Comparison of ENCODE assay signal across 21 cellular contexts in genomic region chr5:14348142-14348541, GRCh38.
"Had no signal": no experiment of that assay in that cellular context is flagged by ENCODE, and none has a peak within 500 bp of the region (broad histone marks: within the 10 kb centered on the region; RNA-seq: fewer than 3 reads in every experiment).

No MANE protein-coding gene starts in this region.

- H3K9me3 ChIP-seq: left ventricle myocardium inferior, lower lobe of right lung, psoas muscle, spleen, thoracic aorta, transverse colon had no signal

- H3K27ac Mint-ChIP-seq: dendritic cell treated with granulocyte-macrophage colony-stimulating factor and Interleukin-4, amounts not matched to agents 40 ng/mL and 50 ng/mL, for 4 days; natural killer cell treated with Interleukin-12 subunit alpha and Interleukin-12 subunit beta and Interleukin-15 and Interleukin-18, amount 100 ng/mL, for 72 hours; stimulated activated naive B cell treated with anti-CD40 and anti-IgM and Interleukin-4, amounts not matched to agents 10 μg/mL and 1 μg/mL and 100 μg/mL, for 72 hours; stimulated activated naive CD8-positive, alpha-beta T cell treated with anti-CD3 and anti-CD28 coated beads, Interleukin-15, amount 100 ng/mL, for 72 hours had no signal

- H3K4me1 ChIP-seq: psoas muscle, transverse colon had no signal

- H3K4me1 Mint-ChIP-seq: immature natural killer cell; stimulated activated naive CD8-positive, alpha-beta T cell treated with anti-CD3 and anti-CD28 coated beads, Interleukin-15, amount 100 ng/mL, for 72 hours had no signal

- H3K4me3 ChIP-seq: left ventricle myocardium inferior, lower lobe of right lung, psoas muscle, spleen, thoracic aorta, transverse colon had no signal

- H3K27me3 ChIP-seq: foreskin keratinocyte, spleen, transverse colon had no signal

- H3K36me3 ChIP-seq: thoracic aorta had no signal

- H3K9me3 Mint-ChIP-seq: dendritic cell treated with granulocyte-macrophage colony-stimulating factor and Interleukin-4, amounts not matched to agents 40 ng/mL and 50 ng/mL, for 4 days; immature natural killer cell; stimulated activated naive B cell treated with anti-CD40 and anti-IgM and Interleukin-4, amounts not matched to agents 10 μg/mL and 1 μg/mL and 100 μg/mL, for 72 hours had no signal

- H3K27me3 Mint-ChIP-seq: dendritic cell treated with granulocyte-macrophage colony-stimulating factor and Interleukin-4, amounts not matched to agents 40 ng/mL and 50 ng/mL, for 4 days; natural killer cell treated with Interleukin-12 subunit alpha and Interleukin-12 subunit beta and Interleukin-15 and Interleukin-18, amount 100 ng/mL, for 72 hours; stimulated activated naive B cell treated with anti-CD40 and anti-IgM and Interleukin-4, amounts not matched to agents 10 μg/mL and 1 μg/mL and 100 μg/mL, for 72 hours; stimulated activated naive CD8-positive, alpha-beta T cell treated with anti-CD3 and anti-CD28 coated beads, Interleukin-15, amount 100 ng/mL, for 72 hours had no signal

- H3K4me3 Mint-ChIP-seq: dendritic cell treated with granulocyte-macrophage colony-stimulating factor and Interleukin-4, amounts not matched to agents 40 ng/mL and 50 ng/mL, for 4 days; immature natural killer cell; natural killer cell treated with Interleukin-12 subunit alpha and Interleukin-12 subunit beta and Interleukin-15 and Interleukin-18, amount 100 ng/mL, for 72 hours; stimulated activated naive B cell treated with anti-CD40 and anti-IgM and Interleukin-4, amounts not matched to agents 10 μg/mL and 1 μg/mL and 100 μg/mL, for 72 hours; stimulated activated naive CD8-positive, alpha-beta T cell treated with anti-CD3 and anti-CD28 coated beads, Interleukin-15, amount 100 ng/mL, for 72 hours had no signal

- DNase-seq: cerebellar nuclear complex; foreskin keratinocyte; immature natural killer cell; kidney; left cardiac atrium; left ventricle myocardium inferior; lower lobe of right lung; mesenchymal stem cell; midbrain; psoas muscle; retina; spleen; stimulated activated CD4-positive, alpha-beta T cell treated with anti-CD3 and anti-CD28 coated beads, Interleukin-15, amount 100 ng/mL, for 24 hours; stimulated activated CD4-positive, alpha-beta T cell treated with anti-CD3 and anti-CD28 coated beads, Interleukin-1b, Interleukin-23, amount 100 ng/mL, for 48 hours; stimulated activated CD4-positive, alpha-beta T cell treated with anti-CD3 and anti-CD28 coated beads, Interleukin-4, amount 100 ng/mL, for 24 hours; stimulated activated naive B cell treated with anti-CD40 and anti-IgM and Interleukin-4, amounts not matched to agents 10 μg/mL and 1 μg/mL and 100 μg/mL, for 72 hours; stimulated activated naive CD8-positive, alpha-beta T cell treated with anti-CD3 and anti-CD28 coated beads, Interleukin-15, amount 100 ng/mL, for 72 hours; transverse colon had no signal

- H3K36me3 Mint-ChIP-seq: natural killer cell treated with Interleukin-12 subunit alpha and Interleukin-12 subunit beta and Interleukin-15 and Interleukin-18, amount 100 ng/mL, for 72 hours had no signal

- H3K27ac ChIP-seq: foreskin keratinocyte, left ventricle myocardium inferior, lower lobe of right lung, psoas muscle, spleen, thoracic aorta, transverse colon had no signal
